1 cellular context compared by ENCODE assay signal in genomic region chr9:114123031-114123977, GRCh38.
A peak's percentile ranks its signal among the peaks of the same experiment; 100 is the strongest.
TF ChIP-seq lines count a peak whose summit lies in the region.

No MANE protein-coding gene starts in this region.

TF ChIP-seq in HepG2, 621 proteins besides CTCF, POLR2A, EP300 and RAD21 (continued from another document and continues in another):
- TF ChIP-seq FOXP4 (CRISPR knock-in tag; IDR thresholded peaks at IDR 0.05) (no peak), ZNF83 (CRISPR knock-in tag; IDR thresholded peaks at IDR 0.05; ENCODE audit: borderline replicate concordance) (no peak), RCOR2 (CRISPR knock-in tag; IDR thresholded peaks at IDR 0.05) (peak; percentile 62; the same call in 1 of the 2 replicates), POLR2AphosphoS5 (IDR thresholded peaks at IDR 0.05; ENCODE audit: low read depth, low read length) (no peak), KAT2B (IDR thresholded peaks at IDR 0.05; ENCODE audit: borderline replicate concordance, low read depth, low read length) (no peak), SOX6 (IDR thresholded peaks at IDR 0.05) (no peak), SOX6 (CRISPR knock-in tag; IDR thresholded peaks at IDR 0.05) (peak; percentile 81), FOXJ3 (CRISPR knock-in tag; IDR thresholded peaks at IDR 0.05; ENCODE audit: borderline replicate concordance) (no peak), ZFP36 (IDR thresholded peaks at IDR 0.05; ENCODE audit: borderline replicate concordance, low read depth, low read length, partially characterized antibody) (no peak), ZFP41 (CRISPR knock-in tag; IDR thresholded peaks at IDR 0.05; ENCODE audit: borderline replicate concordance) (no peak), ZNF33B (CRISPR knock-in tag; IDR thresholded peaks at IDR 0.05) (no peak), THAP9 (CRISPR knock-in tag; IDR thresholded peaks at IDR 0.05; ENCODE audit: borderline replicate concordance) (no peak; the same call in 1 of the 2 replicates), ZNF253 (CRISPR knock-in tag; IDR thresholded peaks at IDR 0.05; ENCODE audit: borderline replicate concordance) (no peak), BRD4 (CRISPR knock-in tag; IDR thresholded peaks at IDR 0.05) (peak; percentile 59; the same call in 1 of the 2 replicates), SOX5 (CRISPR knock-in tag; IDR thresholded peaks at IDR 0.05; ENCODE audit: borderline replicate concordance) (peak; percentile 49; the same call in 1 of the 2 replicates), SALL2 (CRISPR knock-in tag; IDR thresholded peaks at IDR 0.05) (no peak), ONECUT2 (CRISPR knock-in tag; IDR thresholded peaks at IDR 0.05) (no peak), FLYWCH1 (CRISPR knock-in tag; IDR thresholded peaks at IDR 0.05) (no peak), ZNF614 (CRISPR knock-in tag; IDR thresholded peaks at IDR 0.05; ENCODE audit: borderline replicate concordance) (peak; percentile 24; the same call in 1 of the 2 replicates), RBFOX2 (IDR thresholded peaks at IDR 0.05; ENCODE audit: low read depth, low read length) (no peak), FOSL1 (CRISPR knock-in tag; IDR thresholded peaks at IDR 0.05; ENCODE audit: borderline replicate concordance) (no peak), MLX (CRISPR knock-in tag; IDR thresholded peaks at IDR 0.05) (peak; percentile 90), ZNF232 (CRISPR knock-in tag; IDR thresholded peaks at IDR 0.05; ENCODE audit: borderline replicate concordance) (no peak), RFXAP (CRISPR knock-in tag; IDR thresholded peaks at IDR 0.05; ENCODE audit: borderline replicate concordance) (no peak), TAF1 (CRISPR knock-in tag; IDR thresholded peaks at IDR 0.05) (no peak), NCOR1 (IDR thresholded peaks at IDR 0.05; ENCODE audit: borderline replicate concordance, low read length) (no peak), HOXA5 (CRISPR knock-in tag; IDR thresholded peaks at IDR 0.05) (no peak), RFX5 (IDR thresholded peaks at IDR 0.05; ENCODE audit: low read depth, low read length) (no peak), ESRRA (CRISPR knock-in tag; IDR thresholded peaks at IDR 0.05; ENCODE audit: low read depth) (no peak), HES4 (CRISPR knock-in tag; IDR thresholded peaks at IDR 0.05; ENCODE audit: borderline replicate concordance) (no peak), RORA (CRISPR knock-in tag; IDR thresholded peaks at IDR 0.05) (no peak), ZNF770 (CRISPR knock-in tag; IDR thresholded peaks at IDR 0.05) (no peak), MAZ (IDR thresholded peaks at IDR 0.05; ENCODE audit: borderline replicate concordance, low read depth, low read length) (no peak), MAZ (CRISPR knock-in tag; IDR thresholded peaks at IDR 0.05; ENCODE audit: low read depth) (0 out of 2 replicates have a peak, but pooled peaks have one; percentile 43), ZBTB33 (CRISPR knock-in tag; IDR thresholded peaks at IDR 0.05) (no peak), ZNF550 (CRISPR knock-in tag; IDR thresholded peaks at IDR 0.05; ENCODE audit: borderline replicate concordance) (no peak), KIAA2018 (CRISPR knock-in tag; IDR thresholded peaks at IDR 0.05; ENCODE audit: borderline replicate concordance) (no peak), ZNF569 (CRISPR knock-in tag; IDR thresholded peaks at IDR 0.05; ENCODE audit: borderline replicate concordance) (no peak), ZNF280B (CRISPR knock-in tag; IDR thresholded peaks at IDR 0.05; ENCODE audit: borderline replicate concordance) (no peak), NAIF1 (CRISPR knock-in tag; IDR thresholded peaks at IDR 0.05; ENCODE audit: borderline replicate concordance) (no peak), DDIT3 (CRISPR knock-in tag; IDR thresholded peaks at IDR 0.05) (no peak), CEBPB (IDR thresholded peaks at IDR 0.05; ENCODE audit: borderline replicate concordance, low read depth, low read length) (no peak), HMG20B (CRISPR knock-in tag; conservative IDR thresholded peaks at IDR 0.05) (no peak), CENPX (CRISPR knock-in tag; IDR thresholded peaks at IDR 0.05) (no peak), NRL (CRISPR knock-in tag; IDR thresholded peaks at IDR 0.05; ENCODE audit: borderline replicate concordance) (no peak), HOXA7 (CRISPR knock-in tag; IDR thresholded peaks at IDR 0.05) (no peak), STAG1 (CRISPR knock-in tag; IDR thresholded peaks at IDR 0.05) (no peak), KLF13 (CRISPR knock-in tag; IDR thresholded peaks at IDR 0.05) (no peak), RNF2 (conservative IDR thresholded peaks at IDR 0.05; ENCODE audit: low read depth) (no peak)
